Comparison of ENCODE assay signal across 8 cellular contexts in genomic region chrX:109840585-109840984, GRCh38.
DNase-seq lines count a peak whose midpoint lies in the region; TF ChIP-seq lines count a peak whose summit lies in the region.

No MANE protein-coding gene starts in this region.

- H3K27me3 ChIP-seq in MG63 (no peaks in the 10 kb centered on the region), Peyer's patch (no peaks in the 10 kb centered on the region)

- no peak for TF ChIP-seq POLR2A in Peyer's patch (IDR thresholded peaks at IDR 0.05)

- H3K36me3 ChIP-seq in MG63 = no peaks in the 10 kb centered on the region
- H3K36me3 ChIP-seq in Peyer's patch = no peaks in the 10 kb centered on the region

- H3K4me3 ChIP-seq in MG63 (no peak overlapping the region), Peyer's patch (no peak overlapping the region)

- H3K4me1 ChIP-seq in Peyer's patch = no peaks in the 10 kb centered on the region

- H3K9me3 ChIP-seq in MG63 (no peaks in the 10 kb centered on the region), Peyer's patch (no peaks in the 10 kb centered on the region)

- H3K27ac ChIP-seq in caudate nucleus (ENCODE audit: low read depth, low read length) (no peak overlapping the region), Peyer's patch (peak overlapping the region in 2 of 4 donors; percentile 23 to 59)

- DNase-seq in Ammon's horn (ENCODE audit: low spot score) (peak; percentile 66), MG63 (peak; percentile 73), caudate nucleus (lab: John Stamatoyannopoulos, UW) (peak in 32 of 61 donors; percentile 0 to 69 (median 8)), mucosa of gallbladder (ENCODE audit: low spot score) (peak; percentile 34), DMS53 treated with DMSO at 0.1 percent for 48 hours (lab: John Stamatoyannopoulos, UW; ENCODE audit: unreplicated experiment) (no peak), NCI-H2196 treated with DMSO at 0.1 percent for 48 hours (lab: John Stamatoyannopoulos, UW; ENCODE audit: unreplicated experiment) (no peak), Peyer's patch (no peak)
- no peak for DNase-seq in activated CD4-positive, CD25-positive, alpha-beta regulatory T cell (lab: John Stamatoyannopoulos, UW)

- TF ChIP-seq CTCF in Peyer's patch (IDR thresholded peaks at IDR 0.05) = no peak

Comparison
In these comparisons a context has a peak if more than half of its experiments do, and no peak if none do; other contexts are left out.
1. DNase-seq: peak in Ammon's horn (single experiment), MG63 (single experiment), caudate nucleus (32 of 61) and mucosa of gallbladder (single experiment); none in DMS53 treated with DMSO at 0.1 percent for 48 hours (single experiment), NCI-H2196 treated with DMSO at 0.1 percent for 48 hours (single experiment), activated CD4-positive, CD25-positive, alpha-beta regulatory T cell (0 of 4) and Peyer's patch (0 of 3).